In genomic region chr10:27241640-27242472, GRCh38 we compare ENCODE assay signal across 8 cellular contexts. TPM values are rescaled to one million over a fixed set of nuclear protein-coding genes. Genes with fewer than 3 reads are reported as not detected.
A peak's percentile ranks its signal among the peaks of the same experiment; 100 is the strongest.
DNase-seq lines count a peak whose midpoint lies in the region; ATAC-seq, FAIRE-seq and TF ChIP-seq lines count a peak whose summit lies in the region.

No MANE protein-coding gene starts in this region.

- WGBS in pancreas, 2 donors: 2% methylated on average over 58 to 59 of the region's 59 CpGs
- WGBS in tibial nerve, 2 donors: 1% methylated on average over 49 to 59 of the region's 59 CpGs

- peaks cover 18% of the 10 kb centered on the region for H3K4me1 Mint-ChIP-seq in activated naive CD8-positive, alpha-beta T cell treated with anti-CD3 and anti-CD28 coated beads for 36 hours

- peak overlapping the region; percentile 93 for H3K4me3 Mint-ChIP-seq in activated naive CD8-positive, alpha-beta T cell treated with anti-CD3 and anti-CD28 coated beads for 36 hours

- H3K9me3 Mint-ChIP-seq in activated naive CD8-positive, alpha-beta T cell treated with anti-CD3 and anti-CD28 coated beads for 36 hours: no peaks in the 10 kb centered on the region

- no peaks in the 10 kb centered on the region for H3K9me3 ChIP-seq in pancreas
- H3K9me3 ChIP-seq in tibial nerve: no peaks in the 10 kb centered on the region

- intact Hi-C loops in Right ventricle myocardium inferior (cut with DNase I) (loop anchor here (2.0 to 5.0 kb wide), 2 partner anchors 87 to 1290 kb away; partner anchors contain the start of genes MASTL, WAC and YME1L1), pancreas (cut with DNase I) (no loop called here)

- H3K27me3 ChIP-seq in pancreas: no peaks in the 10 kb centered on the region
- no peaks in the 10 kb centered on the region for H3K27me3 ChIP-seq in tibial nerve

- H3K4me3 ChIP-seq in GM12865 (ENCODE audit: low read depth, low read length): peak overlapping the region; percentile 86
- H3K4me3 ChIP-seq in pancreas: peak overlapping the region; percentile 57 to 84 (median 72)
- peak overlapping the region; percentile 68 to 87 (median 78) for H3K4me3 ChIP-seq in tibial nerve

- H3K27ac ChIP-seq in pancreas (peak overlapping the region; percentile 94 to 99 (median 98)), tibial nerve (peak overlapping the region; percentile 93 to 99 (median 94))

- TF ChIP-seq EP300 in tibial nerve (IDR thresholded peaks at IDR 0.05): peak; percentile 78 to 98

- H3K4me1 ChIP-seq in pancreas: peaks cover 0 to 11% (median 4%) of the 10 kb centered on the region in 3 donors
- peaks cover 0 to 37% (median 13%) of the 10 kb centered on the region in 4 donors for H3K4me1 ChIP-seq in tibial nerve

- H3K36me3 Mint-ChIP-seq in activated naive CD8-positive, alpha-beta T cell treated with anti-CD3 and anti-CD28 coated beads for 36 hours: peaks cover 30% of the 10 kb centered on the region

- TF ChIP-seq POLR2A in tibial nerve (IDR thresholded peaks at IDR 0.05): peak; percentile 92 to 95

- TF ChIP-seq CTCF in GM12865 (IDR thresholded peaks at IDR 0.05; ENCODE audit: insufficient read depth, low read depth, low read length, missing control alignments) (peak; percentile 35), pancreas (IDR thresholded peaks at IDR 0.05) (peak in 2 of 4 donors; percentile 10 to 21), tibial nerve (IDR thresholded peaks at IDR 0.05) (peak in 3 of 5 experiments; percentile 25 to 79 (median 69))

- DNase-seq in GM12865 (ENCODE audit: low read depth): peak; percentile 98
- DNase-seq in NCI-H1092 (lab: John Stamatoyannopoulos, UW): peak; percentile 77
- peak; percentile 55 for DNase-seq in SKM-1 (lab: John Stamatoyannopoulos, UW; ENCODE audit: unreplicated experiment)
- peak; percentile 92 for DNase-seq in activated naive CD8-positive, alpha-beta T cell treated with anti-CD3 and anti-CD28 coated beads for 36 hours
- peak; percentile 97 for DNase-seq in Right ventricle myocardium inferior (ENCODE audit: missing footprints)
- peak; percentile 90 to 96 (median 92) for DNase-seq in pancreas
- DNase-seq in tibial nerve (ENCODE audit: low spot score in 2 of 2): peak; percentile 84 to 86

- no peaks in the 10 kb centered on the region for H3K27me3 Mint-ChIP-seq in activated naive CD8-positive, alpha-beta T cell treated with anti-CD3 and anti-CD28 coated beads for 36 hours

- H3K36me3 ChIP-seq in pancreas: no peaks in the 10 kb centered on the region
- no peaks in the 10 kb centered on the region for H3K36me3 ChIP-seq in tibial nerve

- H3K27ac Mint-ChIP-seq in activated naive CD8-positive, alpha-beta T cell treated with anti-CD3 and anti-CD28 coated beads for 36 hours: peak overlapping the region; percentile 99

- FAIRE-seq in pancreas (lab: Jason Lieb, UNC): no peak

- ATAC-seq in HG02623 (IDR thresholded peaks at IDR 0.05; ENCODE audit: unreplicated experiment) (peak; percentile 62), Right ventricle myocardium inferior (peak; percentile 93), pancreas (peak; percentile 84 to 93 (median 88))

RNA-seq across cellular contexts. Expression of gene ACBD5, which starts 1.3 kb away (rescaled TPM):
- 10 to 100 TPM; 18.1 to 20.2 TPM for total RNA-seq in activated naive CD8-positive, alpha-beta T cell treated with anti-CD3 and anti-CD28 coated beads for 36 hours
- 77.5 TPM for total RNA-seq in Right ventricle myocardium inferior
- total RNA-seq in pancreas: 10 to 100 TPM in 3 of 6 donors, 1 to 10 TPM in 3; 7.7 to 14.7 (median 10.2) TPM
- 1 to 10 TPM; 5.2 to 7.4 TPM for polyA plus RNA-seq in pancreas
- 10 to 100 TPM; 15.3 to 31.2 (median 20.4) TPM for total RNA-seq in tibial nerve

Comparison
In these comparisons a context has a peak if more than half of its experiments do, and no peak if none do; other contexts are left out.
1. Peak in every context shown above with its lines: DNase-seq, ATAC-seq, H3K4me3 ChIP-seq and H3K27ac ChIP-seq.